Comparison of ENCODE assay signal across 1 cellular context in the genomic region with DNA sequence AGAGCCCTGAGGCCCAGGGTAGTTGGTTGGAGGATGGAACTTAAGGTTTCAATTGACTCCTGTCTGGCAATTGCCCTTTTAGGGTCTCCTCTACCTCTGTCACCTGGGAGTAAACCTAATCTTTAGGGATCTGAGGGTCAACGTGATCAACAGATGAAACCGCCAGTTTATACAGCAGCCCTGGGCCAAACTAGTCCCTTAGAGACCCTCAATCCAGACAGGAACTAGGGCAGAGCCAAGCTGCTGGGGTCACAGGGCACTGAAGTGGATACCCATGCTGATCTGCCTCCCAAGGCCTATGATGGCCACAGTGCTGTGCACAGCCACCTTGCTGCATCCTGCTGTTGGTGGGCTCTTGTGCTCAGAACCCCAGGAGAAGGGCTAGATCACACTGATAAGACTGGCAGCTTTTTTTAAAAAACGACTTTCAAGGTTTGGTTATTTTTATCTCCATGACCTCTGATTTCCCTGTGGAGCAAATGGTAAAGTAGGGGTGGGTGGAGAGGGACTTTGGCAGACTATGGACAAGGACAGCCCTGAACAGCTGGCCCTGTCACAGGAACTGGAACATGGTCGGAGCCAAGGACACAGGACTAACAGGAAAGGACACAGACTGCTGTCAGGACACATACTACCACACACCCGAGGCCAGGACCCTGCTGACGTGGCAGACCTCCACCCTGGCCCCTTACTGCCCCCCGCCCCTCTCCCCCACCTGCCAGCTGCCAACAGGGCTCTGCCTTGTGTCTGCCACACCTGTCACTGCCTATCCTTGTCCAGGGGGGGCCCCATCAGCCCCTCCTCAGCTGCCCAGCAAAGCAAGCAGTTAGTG.
A peak's percentile ranks its signal among the peaks of the same experiment; 100 is the strongest.
TF ChIP-seq lines count a peak whose summit lies in the region.

No MANE protein-coding gene starts in this region.

TF ChIP-seq in HepG2, 621 proteins besides CTCF, POLR2A, EP300 and RAD21 (continued from another document and continues in another):
- TF ChIP-seq ZSCAN21 (CRISPR knock-in tag; IDR thresholded peaks at IDR 0.05; ENCODE audit: borderline replicate concordance) (peak; percentile 64; the same call in 1 of the 2 replicates), ERF (CRISPR knock-in tag; IDR thresholded peaks at IDR 0.05) (peak; percentile 50), SOX13 (IDR thresholded peaks at IDR 0.05) (no peak), SOX13 (CRISPR knock-in tag; conservative IDR thresholded peaks at IDR 0.05 in 1 of 2, IDR thresholded peaks at IDR 0.05 in 1 of 2) (peak in 1 of 2 experiments; percentile 53; a peak in 1 of 4 replicates), MBD4 (IDR thresholded peaks at IDR 0.05; ENCODE audit: borderline replicate concordance, low read length) (no peak), SPEN (CRISPR knock-in tag; IDR thresholded peaks at IDR 0.05; ENCODE audit: low read depth) (peak; percentile 83), BCL3 (CRISPR knock-in tag; IDR thresholded peaks at IDR 0.05) (peak; percentile 39; the same call in 1 of the 2 replicates), ELF4 (CRISPR knock-in tag; IDR thresholded peaks at IDR 0.05; ENCODE audit: borderline replicate concordance) (no peak), ZNF768 (CRISPR knock-in tag; IDR thresholded peaks at IDR 0.05) (peak; percentile 48; the same call in 1 of the 2 replicates), YY1 (IDR thresholded peaks at IDR 0.05; ENCODE audit: insufficient read depth, insufficient replicate concordance, low read depth, low read length) (peak; percentile 42), FOXA1 (IDR thresholded peaks at IDR 0.05) (no peak), FOXA1 (CRISPR knock-in tag; IDR thresholded peaks at IDR 0.05) (peak; percentile 36; the same call in 1 of the 2 replicates), ELF1 (CRISPR knock-in tag; IDR thresholded peaks at IDR 0.05) (peak; percentile 59), CENPT (CRISPR knock-in tag; IDR thresholded peaks at IDR 0.05; ENCODE audit: low read depth) (peak; percentile 52; the same call in 1 of the 2 replicates), HOMEZ (CRISPR knock-in tag; IDR thresholded peaks at IDR 0.05; ENCODE audit: low read depth) (peak; percentile 80; the same call in 1 of the 2 replicates), ZNF224 (CRISPR knock-in tag; IDR thresholded peaks at IDR 0.05) (no peak), ZNF124 (CRISPR knock-in tag; IDR thresholded peaks at IDR 0.05) (peak; percentile 76; the same call in 1 of the 2 replicates), MLX (CRISPR knock-in tag; IDR thresholded peaks at IDR 0.05) (peak; percentile 14; the same call in 1 of the 2 replicates), ZNF546 (CRISPR knock-in tag; conservative IDR thresholded peaks at IDR 0.05) (0 out of 2 replicates have a peak, but pooled peaks have one; percentile 48), TEF (CRISPR knock-in tag; IDR thresholded peaks at IDR 0.05) (no peak), ZNF333 (CRISPR knock-in tag; IDR thresholded peaks at IDR 0.05; ENCODE audit: borderline replicate concordance) (0 out of 2 replicates have a peak, but pooled peaks have one; percentile 29), NR2C2 (CRISPR knock-in tag; IDR thresholded peaks at IDR 0.05; ENCODE audit: borderline replicate concordance) (0 out of 2 replicates have a peak, but pooled peaks have one; percentile 41), NR2F6 (IDR thresholded peaks at IDR 0.05) (peak; percentile 62), NR2F6 (CRISPR knock-in tag; IDR thresholded peaks at IDR 0.05) (peak; percentile 75), ZNF274 (CRISPR knock-in tag; IDR thresholded peaks at IDR 0.05) (peak; percentile 88), ARHGAP35 (CRISPR knock-in tag; IDR thresholded peaks at IDR 0.05; ENCODE audit: borderline replicate concordance) (0 out of 2 replicates have a peak, but pooled peaks have one; percentile 72)
- TF ChIP-seq, protein P1, sequence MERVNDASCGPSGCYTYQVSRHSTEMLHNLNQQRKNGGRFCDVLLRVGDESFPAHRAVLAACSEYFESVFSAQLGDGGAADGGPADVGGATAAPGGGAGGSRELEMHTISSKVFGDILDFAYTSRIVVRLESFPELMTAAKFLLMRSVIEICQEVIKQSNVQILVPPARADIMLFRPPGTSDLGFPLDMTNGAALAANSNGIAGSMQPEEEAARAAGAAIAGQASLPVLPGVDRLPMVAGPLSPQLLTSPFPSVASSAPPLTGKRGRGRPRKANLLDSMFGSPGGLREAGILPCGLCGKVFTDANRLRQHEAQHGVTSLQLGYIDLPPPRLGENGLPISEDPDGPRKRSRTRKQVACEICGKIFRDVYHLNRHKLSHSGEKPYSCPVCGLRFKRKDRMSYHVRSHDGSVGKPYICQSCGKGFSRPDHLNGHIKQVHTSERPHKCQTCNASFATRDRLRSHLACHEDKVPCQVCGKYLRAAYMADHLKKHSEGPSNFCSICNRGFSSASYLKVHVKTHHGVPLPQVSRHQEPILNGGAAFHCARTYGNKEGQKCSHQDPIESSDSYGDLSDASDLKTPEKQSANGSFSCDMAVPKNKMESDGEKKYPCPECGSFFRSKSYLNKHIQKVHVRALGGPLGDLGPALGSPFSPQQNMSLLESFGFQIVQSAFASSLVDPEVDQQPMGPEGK (CRISPR knock-in tag; IDR thresholded peaks at IDR 0.05) = peak; percentile 90
- TF ChIP-seq, protein P2, sequence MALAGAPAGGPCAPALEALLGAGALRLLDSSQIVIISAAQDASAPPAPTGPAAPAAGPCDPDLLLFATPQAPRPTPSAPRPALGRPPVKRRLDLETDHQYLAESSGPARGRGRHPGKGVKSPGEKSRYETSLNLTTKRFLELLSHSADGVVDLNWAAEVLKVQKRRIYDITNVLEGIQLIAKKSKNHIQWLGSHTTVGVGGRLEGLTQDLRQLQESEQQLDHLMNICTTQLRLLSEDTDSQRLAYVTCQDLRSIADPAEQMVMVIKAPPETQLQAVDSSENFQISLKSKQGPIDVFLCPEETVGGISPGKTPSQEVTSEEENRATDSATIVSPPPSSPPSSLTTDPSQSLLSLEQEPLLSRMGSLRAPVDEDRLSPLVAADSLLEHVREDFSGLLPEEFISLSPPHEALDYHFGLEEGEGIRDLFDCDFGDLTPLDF (CRISPR knock-in tag; IDR thresholded peaks at IDR 0.05) = no peak
- TF ChIP-seq, protein P3, sequence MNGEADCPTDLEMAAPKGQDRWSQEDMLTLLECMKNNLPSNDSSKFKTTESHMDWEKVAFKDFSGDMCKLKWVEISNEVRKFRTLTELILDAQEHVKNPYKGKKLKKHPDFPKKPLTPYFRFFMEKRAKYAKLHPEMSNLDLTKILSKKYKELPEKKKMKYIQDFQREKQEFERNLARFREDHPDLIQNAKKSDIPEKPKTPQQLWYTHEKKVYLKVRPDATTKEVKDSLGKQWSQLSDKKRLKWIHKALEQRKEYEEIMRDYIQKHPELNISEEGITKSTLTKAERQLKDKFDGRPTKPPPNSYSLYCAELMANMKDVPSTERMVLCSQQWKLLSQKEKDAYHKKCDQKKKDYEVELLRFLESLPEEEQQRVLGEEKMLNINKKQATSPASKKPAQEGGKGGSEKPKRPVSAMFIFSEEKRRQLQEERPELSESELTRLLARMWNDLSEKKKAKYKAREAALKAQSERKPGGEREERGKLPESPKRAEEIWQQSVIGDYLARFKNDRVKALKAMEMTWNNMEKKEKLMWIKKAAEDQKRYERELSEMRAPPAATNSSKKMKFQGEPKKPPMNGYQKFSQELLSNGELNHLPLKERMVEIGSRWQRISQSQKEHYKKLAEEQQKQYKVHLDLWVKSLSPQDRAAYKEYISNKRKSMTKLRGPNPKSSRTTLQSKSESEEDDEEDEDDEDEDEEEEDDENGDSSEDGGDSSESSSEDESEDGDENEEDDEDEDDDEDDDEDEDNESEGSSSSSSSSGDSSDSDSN (CRISPR knock-in tag; IDR thresholded peaks at IDR 0.05) = peak; percentile 17; the same call in 1 of the 2 replicates
- TF ChIP-seq, protein P4, sequence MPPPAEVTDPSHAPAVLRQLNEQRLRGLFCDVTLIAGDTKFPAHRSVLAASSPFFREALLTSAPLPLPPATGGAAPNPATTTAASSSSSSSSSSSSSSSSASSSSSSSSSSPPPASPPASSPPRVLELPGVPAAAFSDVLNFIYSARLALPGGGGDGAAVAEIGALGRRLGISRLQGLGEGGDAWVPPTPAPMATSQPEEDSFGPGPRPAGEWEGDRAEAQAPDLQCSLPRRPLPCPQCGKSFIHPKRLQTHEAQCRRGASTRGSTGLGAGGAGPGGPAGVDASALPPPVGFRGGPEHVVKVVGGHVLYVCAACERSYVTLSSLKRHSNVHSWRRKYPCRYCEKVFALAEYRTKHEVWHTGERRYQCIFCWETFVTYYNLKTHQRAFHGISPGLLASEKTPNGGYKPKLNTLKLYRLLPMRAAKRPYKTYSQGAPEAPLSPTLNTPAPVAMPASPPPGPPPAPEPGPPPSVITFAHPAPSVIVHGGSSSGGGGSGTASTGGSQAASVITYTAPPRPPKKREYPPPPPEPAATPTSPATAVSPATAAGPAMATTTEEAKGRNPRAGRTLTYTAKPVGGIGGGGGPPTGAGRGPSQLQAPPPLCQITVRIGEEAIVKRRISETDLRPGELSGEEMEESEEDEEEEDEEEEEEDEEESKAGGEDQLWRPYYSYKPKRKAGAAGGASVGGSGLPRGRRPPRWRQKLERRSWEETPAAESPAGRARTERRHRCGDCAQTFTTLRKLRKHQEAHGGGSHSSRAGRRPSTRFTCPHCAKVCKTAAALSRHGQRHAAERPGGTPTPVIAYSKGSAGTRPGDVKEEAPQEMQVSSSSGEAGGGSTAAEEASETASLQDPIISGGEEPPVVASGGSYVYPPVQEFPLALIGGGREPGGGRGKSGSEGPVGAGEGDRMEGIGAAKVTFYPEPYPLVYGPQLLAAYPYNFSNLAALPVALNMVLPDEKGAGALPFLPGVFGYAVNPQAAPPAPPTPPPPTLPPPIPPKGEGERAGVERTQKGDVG (CRISPR knock-in tag; IDR thresholded peaks at IDR 0.05; ENCODE audit: borderline replicate concordance) = no peak
- TF ChIP-seq, protein P5, sequence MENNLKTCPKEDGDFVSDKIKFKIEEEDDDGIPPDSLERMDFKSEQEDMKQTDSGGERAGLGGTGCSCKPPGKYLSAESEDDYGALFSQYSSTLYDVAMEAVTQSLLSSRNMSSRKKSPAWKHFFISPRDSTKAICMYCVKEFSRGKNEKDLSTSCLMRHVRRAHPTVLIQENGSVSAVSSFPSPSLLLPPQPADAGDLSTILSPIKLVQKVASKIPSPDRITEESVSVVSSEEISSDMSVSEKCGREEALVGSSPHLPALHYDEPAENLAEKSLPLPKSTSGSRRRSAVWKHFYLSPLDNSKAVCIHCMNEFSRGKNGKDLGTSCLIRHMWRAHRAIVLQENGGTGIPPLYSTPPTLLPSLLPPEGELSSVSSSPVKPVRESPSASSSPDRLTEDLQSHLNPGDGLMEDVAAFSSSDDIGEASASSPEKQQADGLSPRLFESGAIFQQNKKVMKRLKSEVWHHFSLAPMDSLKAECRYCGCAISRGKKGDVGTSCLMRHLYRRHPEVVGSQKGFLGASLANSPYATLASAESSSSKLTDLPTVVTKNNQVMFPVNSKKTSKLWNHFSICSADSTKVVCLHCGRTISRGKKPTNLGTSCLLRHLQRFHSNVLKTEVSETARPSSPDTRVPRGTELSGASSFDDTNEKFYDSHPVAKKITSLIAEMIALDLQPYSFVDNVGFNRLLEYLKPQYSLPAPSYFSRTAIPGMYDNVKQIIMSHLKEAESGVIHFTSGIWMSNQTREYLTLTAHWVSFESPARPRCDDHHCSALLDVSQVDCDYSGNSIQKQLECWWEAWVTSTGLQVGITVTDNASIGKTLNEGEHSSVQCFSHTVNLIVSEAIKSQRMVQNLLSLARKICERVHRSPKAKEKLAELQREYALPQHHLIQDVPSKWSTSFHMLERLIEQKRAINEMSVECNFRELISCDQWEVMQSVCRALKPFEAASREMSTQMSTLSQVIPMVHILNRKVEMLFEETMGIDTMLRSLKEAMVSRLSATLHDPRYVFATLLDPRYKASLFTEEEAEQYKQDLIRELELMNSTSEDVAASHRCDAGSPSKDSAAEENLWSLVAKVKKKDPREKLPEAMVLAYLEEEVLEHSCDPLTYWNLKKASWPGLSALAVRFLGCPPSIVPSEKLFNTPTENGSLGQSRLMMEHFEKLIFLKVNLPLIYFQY (CRISPR knock-in tag; IDR thresholded peaks at IDR 0.05; ENCODE audit: borderline replicate concordance) = no peak; the same call in 1 of the 2 replicates
- TF ChIP-seq, protein P6, sequence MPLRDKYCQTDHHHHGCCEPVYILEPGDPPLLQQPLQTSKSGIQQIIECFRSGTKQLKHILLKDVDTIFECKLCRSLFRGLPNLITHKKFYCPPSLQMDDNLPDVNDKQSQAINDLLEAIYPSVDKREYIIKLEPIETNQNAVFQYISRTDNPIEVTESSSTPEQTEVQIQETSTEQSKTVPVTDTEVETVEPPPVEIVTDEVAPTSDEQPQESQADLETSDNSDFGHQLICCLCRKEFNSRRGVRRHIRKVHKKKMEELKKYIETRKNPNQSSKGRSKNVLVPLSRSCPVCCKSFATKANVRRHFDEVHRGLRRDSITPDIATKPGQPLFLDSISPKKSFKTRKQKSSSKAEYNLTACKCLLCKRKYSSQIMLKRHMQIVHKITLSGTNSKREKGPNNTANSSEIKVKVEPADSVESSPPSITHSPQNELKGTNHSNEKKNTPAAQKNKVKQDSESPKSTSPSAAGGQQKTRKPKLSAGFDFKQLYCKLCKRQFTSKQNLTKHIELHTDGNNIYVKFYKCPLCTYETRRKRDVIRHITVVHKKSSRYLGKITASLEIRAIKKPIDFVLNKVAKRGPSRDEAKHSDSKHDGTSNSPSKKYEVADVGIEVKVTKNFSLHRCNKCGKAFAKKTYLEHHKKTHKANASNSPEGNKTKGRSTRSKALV (CRISPR knock-in tag; IDR thresholded peaks at IDR 0.05) = no peak
